ENCODE assay signal across 8 cellular contexts in the genomic region with DNA sequence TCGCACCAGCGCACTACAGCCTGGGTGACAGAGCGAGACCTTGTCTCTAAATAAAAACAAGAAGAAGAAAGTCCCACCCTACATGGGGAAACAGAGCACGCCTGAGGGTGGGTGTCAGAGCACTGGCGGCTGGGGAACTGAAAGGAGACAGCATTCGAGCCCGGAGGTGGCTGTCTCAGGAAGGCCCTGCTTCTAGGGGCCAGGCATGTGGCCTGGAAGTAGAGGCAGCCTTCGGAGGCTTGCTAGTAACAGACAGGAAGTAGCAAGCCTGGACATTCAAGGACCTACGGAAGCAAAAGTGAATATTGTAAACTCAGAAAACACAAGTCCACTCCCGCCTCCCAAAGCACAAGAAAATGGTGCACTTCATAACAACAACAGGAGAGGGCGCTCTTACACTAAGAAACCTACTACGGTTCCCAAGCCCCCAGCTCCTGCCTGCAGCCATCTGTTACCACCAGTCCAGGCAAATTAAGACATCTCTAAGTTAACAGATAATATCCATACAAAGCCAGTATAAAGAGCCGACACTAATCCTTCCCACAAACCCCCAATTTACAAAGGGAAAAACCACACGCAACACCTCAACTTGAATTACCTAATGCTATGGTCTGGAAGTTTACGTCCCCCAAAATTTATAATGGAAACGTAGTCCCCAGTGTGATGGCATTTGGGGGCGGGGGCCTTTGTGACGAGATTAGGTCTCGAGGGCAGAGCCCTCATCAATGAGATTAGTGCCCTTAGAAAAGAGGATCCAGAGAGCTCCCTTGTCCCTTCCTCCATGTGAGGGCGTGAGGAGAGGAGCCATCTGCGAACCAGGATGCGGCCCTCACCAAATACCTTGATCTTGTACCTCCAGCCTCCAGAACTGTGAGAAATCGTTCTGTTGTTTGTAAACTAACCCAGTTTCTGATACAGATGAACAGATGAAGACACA. TPM values are rescaled to one million over a fixed set of nuclear protein-coding genes. Genes with fewer than 3 reads are reported as not detected.
DNase-seq lines count a peak whose midpoint lies in the region; ATAC-seq and TF ChIP-seq lines count a peak whose summit lies in the region.

No MANE protein-coding gene starts in this region.

- H3K27ac ChIP-seq in 22Rv1 (no peak overlapping the region), endodermal cell (ENCODE audit: low read depth, low read length) (no peak overlapping the region)

- no peak overlapping the region for H3K9ac ChIP-seq in endodermal cell (ENCODE audit: extremely low read depth, low read length, poor library complexity, severe bottlenecking)

- H3K9me3 Mint-ChIP-seq in endodermal cell = no peaks in the 10 kb centered on the region

- H3K4me1 Mint-ChIP-seq in endodermal cell = no peaks in the 10 kb centered on the region

- DNase-seq in GM10266 (ENCODE audit: extremely low spot score) (no peak), NCI-H69 (lab: John Stamatoyannopoulos, UW) (peak; percentile 74), endodermal cell (peak; percentile 90), NCI-H1092 (lab: John Stamatoyannopoulos, UW) (no peak)
- DNase-seq in stimulated activated CD4-positive, alpha-beta T cell treated with anti-CD3 and anti-CD28 coated beads, Interleukin-4, amount 100 ng/mL, for 1 hour = no peak
- DNase-seq in activated CD8-positive, alpha-beta memory T cell treated with anti-CD3 and anti-CD28 coated beads for 24 hours = no peak

- no peak overlapping the region for H3K4me3 Mint-ChIP-seq in endodermal cell

- ATAC-seq in activated CD4-positive, CD25-positive, alpha-beta regulatory T cell treated with anti-CD3 and anti-CD28 coated beads, Interleukin-2, amount 50 U/mL, for 24 hours = no peak

- WGBS in endodermal cell (ENCODE audit: insufficient coverage in 1 of 2, insufficient read length in 1 of 2), 2 experiments = 87% methylated on average over 14 to 23 of the region's 23 CpGs

- H3K4me3 ChIP-seq in endodermal cell (ENCODE audit: low read length) = no peak overlapping the region

- H3K27me3 ChIP-seq in endodermal cell (ENCODE audit: control insufficient read depth, insufficient read depth, low read length, poor library complexity, severe bottlenecking) = no peaks in the 10 kb centered on the region

- H3K4me1 ChIP-seq in endodermal cell (ENCODE audit: control insufficient read depth, insufficient read depth, low read length) = no peaks in the 10 kb centered on the region

- no peaks in the 10 kb centered on the region for H3K36me3 ChIP-seq in endodermal cell (ENCODE audit: control insufficient read depth, insufficient read depth, low read length)

- TF ChIP-seq CTCF in 22Rv1 (IDR thresholded peaks at IDR 0.05) (peak; percentile 37; the same call in 1 of the 2 replicates), GM10266 (IDR thresholded peaks at IDR 0.05; ENCODE audit: control insufficient read depth, insufficient read depth, low read depth, missing control alignments) (peak; percentile 26), endodermal cell (conservative IDR thresholded peaks at IDR 0.05) (peak; percentile 85)

- H3K27me3 Mint-ChIP-seq in endodermal cell (ENCODE audit: insufficient read depth) = peaks cover under 1% of the 10 kb centered on the region

- H3K36me3 Mint-ChIP-seq in endodermal cell (ENCODE audit: low read depth) = no peaks in the 10 kb centered on the region

- no peaks in the 10 kb centered on the region for H3K9me3 ChIP-seq in endodermal cell (ENCODE audit: control insufficient read depth, low read length)

- no peak overlapping the region for H3K27ac Mint-ChIP-seq in endodermal cell

RNA-seq across cellular contexts. Expression of a gene that starts 7.7 kb away (rescaled TPM):
- total RNA-seq in endodermal cell = under 1 TPM; 0.62 to 0.75 TPM
- polyA plus RNA-seq in endodermal cell (2013, experiment 1 of 2) = 1.2 TPM
- polyA plus RNA-seq in endodermal cell (2013, experiment 2 of 2) = 2.2 TPM

Comparison
In these comparisons a context has a peak if more than half of its experiments do, and no peak if none do; other contexts are left out.
1. CTCF ChIP-seq: peak in every context shown above with its lines; median percentile 85 in endodermal cell; 37 in 22Rv1; 26 in GM10266.
2. DNase-seq: peak in NCI-H69 (single experiment) and endodermal cell (single experiment); none in GM10266 (single experiment), NCI-H1092 (single experiment), stimulated activated CD4-positive, alpha-beta T cell treated with anti-CD3 and anti-CD28 coated beads, Interleukin-4, amount 100 ng/mL, for 1 hour (single experiment) and activated CD8-positive, alpha-beta memory T cell treated with anti-CD3 and anti-CD28 coated beads for 24 hours (single experiment).